8 cellular contexts compared by ENCODE assay signal in genomic region chr1:171740987-171741871, GRCh38. TPM values are rescaled to one million over a fixed set of nuclear protein-coding genes. Genes with fewer than 3 reads are reported as not detected.
DNase-seq lines count a peak whose midpoint lies in the region; ATAC-seq and TF ChIP-seq lines count a peak whose summit lies in the region.

No MANE protein-coding gene starts in this region.

- peak overlapping the region; percentile 84 for H3K4me3 ChIP-seq in mononuclear cell (ENCODE audit: low read length)

- POLR2A ChIA-PET in activated CD8-positive, alpha-beta T cell treated with anti-CD3 and anti-CD28 coated beads for 36 hours (lab: Charles Lee): interaction anchor here (0.9 to 3.9 kb wide), 9 partner anchors 8 to 1849 kb away, joined by 3 to 22 read pairs (median 3); partner anchors contain the start of genes DNM3, METTL13 and PRRC2C

- H3K4me3 Mint-ChIP-seq in activated CD8-positive, alpha-beta T cell treated with anti-CD3 and anti-CD28 coated beads for 36 hours: peak overlapping the region; percentile 97
- H3K4me3 Mint-ChIP-seq in endothelial cell (ENCODE audit: unreplicated experiment): peak overlapping the region; percentile 95
- peak overlapping the region; percentile 98 for H3K4me3 Mint-ChIP-seq in stimulated activated naive CD8-positive, alpha-beta T cell treated with anti-CD3 and anti-CD28 coated beads, Interleukin-15, Interleukin-2, amounts not matched to agents 100 ng/mL and 50 ng/mL, for 24 hours

- H3K27me3 Mint-ChIP-seq in activated CD8-positive, alpha-beta T cell treated with anti-CD3 and anti-CD28 coated beads for 36 hours: no peaks in the 10 kb centered on the region
- H3K27me3 Mint-ChIP-seq in endothelial cell (ENCODE audit: unreplicated experiment): peaks cover 4% of the 10 kb centered on the region
- no peaks in the 10 kb centered on the region for H3K27me3 Mint-ChIP-seq in stimulated activated naive CD8-positive, alpha-beta T cell treated with anti-CD3 and anti-CD28 coated beads, Interleukin-15, Interleukin-2, amounts not matched to agents 100 ng/mL and 50 ng/mL, for 24 hours

- CTCF ChIA-PET in activated CD8-positive, alpha-beta T cell treated with anti-CD3 and anti-CD28 coated beads for 36 hours (lab: Charles Lee): interaction anchor here (0.6 to 3.0 kb wide), 15 partner anchors 8 to 686 kb away, joined by 3 to 13 read pairs (median 5); partner anchors contain the start of genes FMO4, METTL13 and PRRC2C

- H3K36me3 Mint-ChIP-seq in activated CD8-positive, alpha-beta T cell treated with anti-CD3 and anti-CD28 coated beads for 36 hours (ENCODE audit: low read depth): peaks cover 16% of the 10 kb centered on the region
- peaks cover 5% of the 10 kb centered on the region for H3K36me3 Mint-ChIP-seq in endothelial cell (ENCODE audit: low read depth, unreplicated experiment)
- H3K36me3 Mint-ChIP-seq in stimulated activated naive CD8-positive, alpha-beta T cell treated with anti-CD3 and anti-CD28 coated beads, Interleukin-15, Interleukin-2, amounts not matched to agents 100 ng/mL and 50 ng/mL, for 24 hours (ENCODE audit: low read depth): peaks cover 16% of the 10 kb centered on the region

- H3K27ac Mint-ChIP-seq in activated CD8-positive, alpha-beta T cell treated with anti-CD3 and anti-CD28 coated beads for 36 hours: peak overlapping the region; percentile 100
- peak overlapping the region; percentile 45 for H3K27ac Mint-ChIP-seq in endothelial cell (ENCODE audit: unreplicated experiment)
- peak overlapping the region; percentile 98 for H3K27ac Mint-ChIP-seq in stimulated activated naive CD8-positive, alpha-beta T cell treated with anti-CD3 and anti-CD28 coated beads, Interleukin-15, Interleukin-2, amounts not matched to agents 100 ng/mL and 50 ng/mL, for 24 hours

- peaks cover 59% of the 10 kb centered on the region for H3K4me1 ChIP-seq in mononuclear cell (ENCODE audit: insufficient read depth, low read length)

- no peaks in the 10 kb centered on the region for H3K9me3 Mint-ChIP-seq in activated CD8-positive, alpha-beta T cell treated with anti-CD3 and anti-CD28 coated beads for 36 hours
- H3K9me3 Mint-ChIP-seq in endothelial cell (ENCODE audit: unreplicated experiment): no peaks in the 10 kb centered on the region
- no peaks in the 10 kb centered on the region for H3K9me3 Mint-ChIP-seq in stimulated activated naive CD8-positive, alpha-beta T cell treated with anti-CD3 and anti-CD28 coated beads, Interleukin-15, Interleukin-2, amounts not matched to agents 100 ng/mL and 50 ng/mL, for 24 hours

- H3K27me3 ChIP-seq in mononuclear cell (ENCODE audit: insufficient read depth, low read length): no peaks in the 10 kb centered on the region

- no peaks in the 10 kb centered on the region for H3K9me3 ChIP-seq in mononuclear cell (ENCODE audit: low read depth, low read length)

- TF ChIP-seq CTCF in activated CD8-positive, alpha-beta T cell treated with anti-CD3 and anti-CD28 coated beads for 36 hours (IDR thresholded peaks at IDR 0.05): peak; percentile 29
- no peak for TF ChIP-seq CTCF in endothelial cell (IDR thresholded peaks at IDR 0.05; ENCODE audit: unreplicated experiment)

- H3K4me1 Mint-ChIP-seq in activated CD8-positive, alpha-beta T cell treated with anti-CD3 and anti-CD28 coated beads for 36 hours (ENCODE audit: low read depth): peaks cover 46% of the 10 kb centered on the region
- peaks cover 33% of the 10 kb centered on the region for H3K4me1 Mint-ChIP-seq in endothelial cell (ENCODE audit: unreplicated experiment)
- H3K4me1 Mint-ChIP-seq in stimulated activated naive CD8-positive, alpha-beta T cell treated with anti-CD3 and anti-CD28 coated beads, Interleukin-15, Interleukin-2, amounts not matched to agents 100 ng/mL and 50 ng/mL, for 24 hours (ENCODE audit: low read depth): peaks cover 60% of the 10 kb centered on the region

- DNase-seq in NCI-H1105 treated with DMSO at 0.1 percent for 48 hours (lab: John Stamatoyannopoulos, UW) (peak; percentile 37), NCI-H1105 (lab: John Stamatoyannopoulos, UW) (no peak), NCI-H748 treated with DMSO at 0.1 percent for 48 hours (lab: John Stamatoyannopoulos, UW) (peak; percentile 26), endothelial cell (ENCODE audit: low spot score) (peak; percentile 9)
- DNase-seq in activated CD8-positive, alpha-beta T cell treated with anti-CD3 and anti-CD28 coated beads for 36 hours: peak; percentile 77

- intact Hi-C loops in activated CD8-positive, alpha-beta T cell treated with anti-CD3 and anti-CD28 coated beads for 36 hours (cut with micrococcal nuclease): no loop called here

- ATAC-seq in HG03039 (IDR thresholded peaks at IDR 0.05; ENCODE audit: unreplicated experiment): peak; percentile 10
- ATAC-seq in activated CD8-positive, alpha-beta T cell treated with anti-CD3 and anti-CD28 coated beads for 36 hours: peak; percentile 40

RNA-seq across cellular contexts. Expression of gene VAMP4, which starts 0.6 kb away (rescaled TPM):
- total RNA-seq in activated CD8-positive, alpha-beta T cell treated with anti-CD3 and anti-CD28 coated beads for 36 hours: 1 to 10 TPM; 6.1 to 6.2 TPM
- 11.1 TPM for total RNA-seq in endothelial cell (ENCODE audit: unreplicated experiment)
- 13.5 TPM for total RNA-seq in mononuclear cell

RNA-seq across cellular contexts. Expression of gene METTL13, which starts 40.2 kb away (rescaled TPM):
- total RNA-seq in activated CD8-positive, alpha-beta T cell treated with anti-CD3 and anti-CD28 coated beads for 36 hours: 10 to 100 TPM; 44.6 to 46.6 TPM
- 22.1 TPM for total RNA-seq in endothelial cell (ENCODE audit: unreplicated experiment)
- total RNA-seq in mononuclear cell: 1.6 TPM

Comparison
In these comparisons a context has a peak if more than half of its experiments do, and no peak if none do; other contexts are left out.
1. H3K27ac Mint-ChIP-seq: peak in every context shown above with its lines; median percentile 100 in activated CD8-positive, alpha-beta T cell treated with anti-CD3 and anti-CD28 coated beads for 36 hours; 98 in stimulated activated naive CD8-positive, alpha-beta T cell treated with anti-CD3 and anti-CD28 coated beads, Interleukin-15, Interleukin-2, amounts not matched to agents 100 ng/mL and 50 ng/mL, for 24 hours; 45 in endothelial cell.